Comparison of ENCODE assay signal across 11 cellular contexts in the genomic region with DNA sequence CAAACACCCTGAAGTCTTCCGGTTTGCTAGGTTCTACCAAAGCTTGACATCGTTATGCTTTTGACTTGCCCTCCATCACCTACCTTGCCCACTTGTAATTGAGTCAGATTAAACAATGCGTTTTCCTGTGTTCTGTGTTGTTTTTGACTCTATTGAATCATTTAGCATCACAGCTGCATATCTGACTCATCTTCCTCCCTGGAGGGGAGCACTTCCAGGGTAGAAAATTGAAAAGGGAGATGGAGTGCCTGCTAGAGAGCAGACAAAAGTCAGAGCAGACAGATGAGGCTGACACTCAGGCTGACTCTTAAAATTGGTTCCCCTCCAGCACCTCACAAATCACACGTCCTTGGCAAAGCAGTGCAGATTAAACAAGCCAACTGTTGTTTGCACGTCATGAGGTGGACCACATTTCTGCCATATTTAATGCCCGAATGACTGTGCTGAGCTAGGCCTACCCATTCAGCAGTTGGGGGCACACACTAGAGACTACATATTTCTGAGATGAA. TPM values are rescaled to one million over a fixed set of nuclear protein-coding genes. Genes with fewer than 3 reads are reported as not detected.
DNase-seq lines count a peak whose midpoint lies in the region; ATAC-seq and TF ChIP-seq lines count a peak whose summit lies in the region.
"Had no signal": no experiment of that assay in that cellular context is flagged by ENCODE, and none has a peak within 500 bp of the region (broad histone marks: within the 10 kb centered on the region; RNA-seq: fewer than 3 reads in every experiment).

No MANE protein-coding gene starts in this region.

- H3K4me3 Mint-ChIP-seq in chondrocyte (ENCODE audit: unreplicated experiment) = no peak overlapping the region
- H3K4me3 Mint-ChIP-seq: activated naive CD8-positive, alpha-beta T cell treated with anti-CD3 and anti-CD28 coated beads for 36 hours had no signal

- no peaks in the 10 kb centered on the region for H3K27me3 Mint-ChIP-seq in chondrocyte (ENCODE audit: low read depth)

- no peak overlapping the region for H3K4me3 ChIP-seq in AG10803 (ENCODE audit: low read length)

- peak overlapping the region; percentile 74 for H3K27ac Mint-ChIP-seq in chondrocyte (ENCODE audit: unreplicated experiment)
- H3K27ac Mint-ChIP-seq: activated naive CD8-positive, alpha-beta T cell treated with anti-CD3 and anti-CD28 coated beads for 36 hours had no signal

- peaks cover 43% of the 10 kb centered on the region for H3K4me1 Mint-ChIP-seq in chondrocyte (ENCODE audit: low read depth)
- H3K4me1 Mint-ChIP-seq: activated naive CD8-positive, alpha-beta T cell treated with anti-CD3 and anti-CD28 coated beads for 36 hours had no signal

- DNase-seq in AG10803 (ENCODE audit: low read depth) = peak; percentile 96
- peak; percentile 91 for DNase-seq in M059J (ENCODE audit: low read depth)
- DNase-seq in chondrocyte (ENCODE audit: low spot score) = no peak
- DNase-seq in medulla oblongata (ENCODE audit: extremely low spot score) = peak; percentile 21
- DNase-seq in NCI-H510A treated with DMSO at 0.1 percent for 48 hours (lab: John Stamatoyannopoulos, UW) = no peak
- no peak for DNase-seq in epidermal melanocyte (ENCODE audit: insufficient read length, low spot score)
- no peak for DNase-seq in mucosa of gallbladder (ENCODE audit: low spot score)
- DNase-seq: activated naive CD8-positive, alpha-beta T cell treated with anti-CD3 and anti-CD28 coated beads for 36 hours; Kasumi-1; occipital lobe had no signal

- TF ChIP-seq CTCF in AG10803 (conservative IDR thresholded peaks at IDR 0.05; ENCODE audit: low read length) (no peak), chondrocyte (IDR thresholded peaks at IDR 0.05) (no peak)

- ATAC-seq in HG03039 (IDR thresholded peaks at IDR 0.05; ENCODE audit: unreplicated experiment) = no peak

- H3K9me3 Mint-ChIP-seq in chondrocyte (ENCODE audit: low read depth) = no peaks in the 10 kb centered on the region
- H3K9me3 Mint-ChIP-seq: activated naive CD8-positive, alpha-beta T cell treated with anti-CD3 and anti-CD28 coated beads for 36 hours had no signal

- peaks cover 2% of the 10 kb centered on the region for H3K36me3 Mint-ChIP-seq in chondrocyte (ENCODE audit: low read depth)

RNA-seq across cellular contexts. Expression of a gene that starts 2.2 kb away (rescaled TPM):
- total RNA-seq in M059J (2014; rRNA removed; shearing (Covaris generic)) = 5.9 and 9.5 TPM in 2 replicates
- total RNA-seq in chondrocyte = 0.26 to 0.56 TPM (median 0.37 TPM) in 3 replicates
- not detected for total RNA-seq in mucosa of gallbladder
- total RNA-seq: activated naive CD8-positive, alpha-beta T cell treated with anti-CD3 and anti-CD28 coated beads for 36 hours had no signal

RNA-seq across cellular contexts. Expression of a gene that starts 52.9 kb away (rescaled TPM):
- 58.8 and 68.8 TPM in 2 replicates for total RNA-seq in M059J (2014; rRNA removed; shearing (Covaris generic))
- total RNA-seq in chondrocyte = 28.1 to 53.3 TPM (median 29.7 TPM) in 3 replicates
- total RNA-seq in mucosa of gallbladder = 13.5 TPM

Comparison
In these comparisons a context has a peak if more than half of its experiments do, and no peak if none do; other contexts are left out.
1. DNase-seq: peak in AG10803 (single experiment), M059J (single experiment) and medulla oblongata (single experiment); none in chondrocyte (single experiment), NCI-H510A treated with DMSO at 0.1 percent for 48 hours (single experiment), epidermal melanocyte (single experiment) and mucosa of gallbladder (single experiment).